ENCODE assay signal across 24 cellular contexts in the genomic region with DNA sequence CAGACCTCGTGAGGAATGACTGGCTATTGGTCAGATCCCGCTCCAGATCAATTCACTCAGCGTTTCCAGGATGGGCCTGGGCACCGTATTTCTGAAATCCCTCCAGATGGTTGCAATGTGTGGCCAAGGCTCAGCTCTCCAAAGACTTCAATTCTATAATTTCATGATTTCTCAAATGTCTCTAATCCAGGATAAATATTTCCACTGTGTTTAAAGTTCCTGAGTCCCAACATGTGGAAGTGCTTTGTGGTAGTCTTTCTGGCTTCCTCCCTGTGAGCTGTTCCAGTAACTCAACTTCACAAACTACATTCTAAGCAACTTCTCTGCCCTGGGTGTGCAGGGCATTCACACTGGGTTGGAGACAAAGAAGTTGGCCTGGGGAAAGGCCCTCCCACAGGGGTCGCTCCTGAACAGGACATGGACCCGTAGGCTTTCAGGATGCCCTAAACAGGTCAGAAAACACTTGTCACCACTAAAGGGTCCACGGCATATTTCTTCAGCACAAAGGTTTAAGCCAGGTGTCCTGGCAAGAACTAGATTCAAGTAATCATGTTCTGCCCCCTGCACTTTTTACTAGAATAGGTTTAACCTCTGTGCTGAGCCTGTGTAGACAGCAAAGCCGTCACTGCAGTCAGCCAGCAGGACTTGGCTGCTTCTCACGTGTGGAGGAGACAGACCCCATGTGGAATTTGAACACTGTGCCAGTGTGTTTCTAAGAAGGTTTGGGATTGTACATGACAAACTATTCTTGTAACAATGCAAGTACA.
A peak's percentile ranks its signal among the peaks of the same experiment; 100 is the strongest.
DNase-seq lines count a peak whose midpoint lies in the region; ATAC-seq and TF ChIP-seq lines count a peak whose summit lies in the region.
"Had no signal": no experiment of that assay in that cellular context is flagged by ENCODE, and none has a peak within 500 bp of the region (broad histone marks: within the 10 kb centered on the region; RNA-seq: fewer than 3 reads in every experiment).

No MANE protein-coding gene starts in this region.

- no peaks in the 10 kb centered on the region for H3K27me3 Mint-ChIP-seq in CD14-positive monocyte (ENCODE audit: low read depth in 3 of 3)
- H3K27me3 Mint-ChIP-seq: activated CD4-positive, alpha-beta memory T cell treated with anti-CD3 and anti-CD28 coated beads for 36 hours; B cell; memory B cell; natural killer cell treated with Interleukin-12 subunit alpha and Interleukin-12 subunit beta and Interleukin-15 and Interleukin-18, amount 100 ng/mL, for 72 hours had no signal

- TF ChIP-seq POLR2A in prostate gland (IDR thresholded peaks at IDR 0.05) = no peak

- H3K4me2 ChIP-seq in OCI-LY1 (ENCODE audit: low read length) = no peak overlapping the region
- H3K4me2 ChIP-seq: hepatocyte had no signal

- no peak overlapping the region for H3K4me3 Mint-ChIP-seq in CD14-positive monocyte
- H3K4me3 Mint-ChIP-seq: activated CD4-positive, alpha-beta memory T cell treated with anti-CD3 and anti-CD28 coated beads for 36 hours; B cell; memory B cell; natural killer cell treated with Interleukin-12 subunit alpha and Interleukin-12 subunit beta and Interleukin-15 and Interleukin-18, amount 100 ng/mL, for 72 hours had no signal

- H3F3A ChIP-seq in OCI-LY1 (ENCODE audit: insufficient read depth, low read length) = no peaks in the 10 kb centered on the region

- H3K36me3 Mint-ChIP-seq in CD14-positive monocyte = no peaks in the 10 kb centered on the region
- H3K36me3 Mint-ChIP-seq: activated CD4-positive, alpha-beta memory T cell treated with anti-CD3 and anti-CD28 coated beads for 36 hours; natural killer cell treated with Interleukin-12 subunit alpha and Interleukin-12 subunit beta and Interleukin-15 and Interleukin-18, amount 100 ng/mL, for 72 hours had no signal

- no peaks in the 10 kb centered on the region for H3K79me2 ChIP-seq in OCI-LY1 (ENCODE audit: insufficient read depth, low read length)
- H3K79me2 ChIP-seq: hepatocyte had no signal

- H3K4me1 Mint-ChIP-seq in CD14-positive monocyte = no peaks in the 10 kb centered on the region
- H3K4me1 Mint-ChIP-seq: B cell, memory B cell had no signal

- H3K4me3 ChIP-seq in OCI-LY1 (ENCODE audit: low read depth, low read length, poor library complexity, severe bottlenecking) (no peak overlapping the region), skeletal muscle tissue (ENCODE audit: low read length in 3 of 3) (no peak overlapping the region), prostate gland (no peak overlapping the region)
- H3K4me3 ChIP-seq: hepatocyte, psoas muscle, thoracic aorta had no signal

- WGBS in prostate gland = 81% methylated on average over 9 of the region's 9 CpGs

- no peaks in the 10 kb centered on the region for H3K9me2 ChIP-seq in OCI-LY1 (ENCODE audit: low read depth, low read length)

- no peak overlapping the region for H3K27ac Mint-ChIP-seq in CD14-positive monocyte
- H3K27ac Mint-ChIP-seq: activated CD4-positive, alpha-beta memory T cell treated with anti-CD3 and anti-CD28 coated beads for 36 hours; B cell; memory B cell; natural killer cell treated with Interleukin-12 subunit alpha and Interleukin-12 subunit beta and Interleukin-15 and Interleukin-18, amount 100 ng/mL, for 72 hours had no signal

- H3K36me3 ChIP-seq in OCI-LY1 (ENCODE audit: insufficient read depth, low read length) = no peaks in the 10 kb centered on the region; the same call in 1 of the 2 replicates
- H3K36me3 ChIP-seq in skeletal muscle tissue (ENCODE audit: control insufficient read depth in 3 of 3, insufficient read depth in 3 of 3, low read length in 3 of 3) = no peaks in the 10 kb centered on the region
- H3K36me3 ChIP-seq in prostate gland = no peaks in the 10 kb centered on the region
- H3K36me3 ChIP-seq: thoracic aorta had no signal

- TF ChIP-seq CTCF in OCI-LY1 (IDR thresholded peaks at IDR 0.05; ENCODE audit: low read length) (peak; percentile 20; the same call in 1 of the 2 replicates), CD14-positive monocyte (IDR thresholded peaks at IDR 0.05) (no peak), prostate gland (IDR thresholded peaks at IDR 0.05) (no peak)

- intact Hi-C loops in CD14-positive monocyte (cut with micrococcal nuclease) (no loop called here), prostate gland (cut with DNase I) (no loop called here)

- H3K4me1 ChIP-seq in OCI-LY1 (ENCODE audit: insufficient read depth, low read length, severe bottlenecking) (peaks cover 17% of the 10 kb centered on the region), skeletal muscle tissue (ENCODE audit: control insufficient read depth in 3 of 3, insufficient read depth in 3 of 3, low read length in 3 of 3) (peaks cover 0 to 10% (median 5%) of the 10 kb centered on the region in 3 donors), prostate gland (replicated peaks) (no peaks in the 10 kb centered on the region)
- H3K4me1 ChIP-seq: Caco-2, psoas muscle had no signal

- H3K9ac ChIP-seq in OCI-LY1 (ENCODE audit: low read length) (no peak overlapping the region), skeletal muscle tissue (ENCODE audit: low read depth in 1 of 3, low read length in 3 of 3) (no peak overlapping the region)

- H3K9me3 ChIP-seq in OCI-LY1 (ENCODE audit: low read length) = no peaks in the 10 kb centered on the region
- H3K9me3 ChIP-seq in skeletal muscle tissue (ENCODE audit: control insufficient read depth in 3 of 3, low read length in 3 of 3) = no peaks in the 10 kb centered on the region
- no peaks in the 10 kb centered on the region for H3K9me3 ChIP-seq in prostate gland
- H3K9me3 ChIP-seq: Caco-2, psoas muscle, thoracic aorta had no signal

- H3K27ac ChIP-seq in OCI-LY1 (ENCODE audit: low read depth, low read length, poor library complexity, severe bottlenecking) = peak overlapping the region; percentile 17
- H3K27ac ChIP-seq in skeletal muscle tissue (ENCODE audit: low read depth, low read length) = peak overlapping the region; percentile 39
- no peak overlapping the region for H3K27ac ChIP-seq in prostate gland
- H3K27ac ChIP-seq: hepatocyte, psoas muscle, VCaP had no signal

- H2AFZ ChIP-seq in OCI-LY1 (ENCODE audit: low read length) = no peak overlapping the region
- H2AFZ ChIP-seq: hepatocyte had no signal

- DNase-seq in EH (ENCODE audit: low read depth) = peak; percentile 24
- DNase-seq in fibroblast of peridontal ligament (ENCODE audit: extremely low read depth) = peak; percentile 95
- DNase-seq in CD14-positive monocyte (ENCODE audit: low spot score) = no peak
- DNase-seq in prostate gland (ENCODE audit: low spot score) = no peak
- DNase-seq: activated CD4-positive, alpha-beta memory T cell treated with anti-CD3 and anti-CD28 coated beads for 36 hours; activated naive CD4-positive, alpha-beta T cell treated with Interleukin-2 at 50 U/mL for 16 hours; activated T-cell treated with anti-CD3 and anti-CD28 coated beads for 4 hours; Caco-2; effector CD8-positive, alpha-beta T cell; NCI-H1417 treated with DMSO at 0.1 percent for 48 hours; NCI-H526 treated with DMSO at 0.1 percent for 48 hours; psoas muscle; stimulated activated CD4-positive, alpha-beta T cell treated with anti-CD3 and anti-CD28 coated beads, Interleukin-15, amount 100 ng/mL, for 24 hours; T-helper 2 cell had no signal

- peaks cover 0 to 22% (median 9%) of the 10 kb centered on the region in 7 donors for H3K9me3 Mint-ChIP-seq in CD14-positive monocyte
- H3K9me3 Mint-ChIP-seq: activated CD4-positive, alpha-beta memory T cell treated with anti-CD3 and anti-CD28 coated beads for 36 hours; natural killer cell treated with Interleukin-12 subunit alpha and Interleukin-12 subunit beta and Interleukin-15 and Interleukin-18, amount 100 ng/mL, for 72 hours had no signal

- ATAC-seq in GM21390 (IDR thresholded peaks at IDR 0.05; ENCODE audit: unreplicated experiment) (no peak), HG02798 (IDR thresholded peaks at IDR 0.05; ENCODE audit: poor library complexity, unreplicated experiment) (no peak)
- ATAC-seq: natural killer cell treated with Interleukin-12 subunit alpha and Interleukin-12 subunit beta and Interleukin-15 and Interleukin-18, amount 100 ng/mL, for 72 hours; psoas muscle had no signal

- no peaks in the 10 kb centered on the region for H4K20me1 ChIP-seq in OCI-LY1 (ENCODE audit: insufficient read depth, low read length)

- H3K27me3 ChIP-seq in OCI-LY1 (ENCODE audit: insufficient read depth, low read length) (no peaks in the 10 kb centered on the region), skeletal muscle tissue (ENCODE audit: control insufficient read depth in 3 of 3, insufficient read depth in 3 of 3, low read length in 3 of 3) (no peaks in the 10 kb centered on the region), prostate gland (replicated peaks; ENCODE audit: insufficient read depth) (no peaks in the 10 kb centered on the region)
- H3K27me3 ChIP-seq: hepatocyte had no signal

Comparison
In these comparisons a context has a peak if more than half of its experiments do, and no peak if none do; other contexts are left out.
1. DNase-seq: peak in EH (single experiment) and fibroblast of peridontal ligament (single experiment); none in CD14-positive monocyte (single experiment) and prostate gland (single experiment).
2. H3K27ac ChIP-seq: peak in OCI-LY1 (single experiment) and skeletal muscle tissue (single experiment); none in prostate gland (0 of 2).